9 cellular contexts compared by ENCODE assay signal in the genomic region with DNA sequence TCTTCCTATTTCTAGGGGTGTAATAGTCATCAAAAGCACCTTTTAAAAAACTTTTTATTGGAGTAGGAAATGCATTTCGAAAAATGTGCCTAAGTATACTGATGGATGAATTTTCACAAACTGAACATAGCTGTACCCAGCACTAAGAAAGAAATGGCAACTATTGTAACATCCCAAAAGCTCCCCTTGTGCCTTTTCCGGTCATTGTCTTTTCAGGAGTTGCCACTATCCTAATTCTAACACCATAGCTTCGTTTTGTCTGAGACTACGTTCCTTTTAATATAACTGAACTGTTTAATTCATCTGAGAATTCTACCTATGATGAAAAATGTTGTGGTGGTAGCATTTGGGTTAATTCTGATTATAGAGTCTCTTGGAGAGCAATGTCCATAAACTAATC. TPM values are rescaled to one million over a fixed set of nuclear protein-coding genes. Genes with fewer than 3 reads are reported as not detected.
DNase-seq lines count a peak whose midpoint lies in the region; ATAC-seq and TF ChIP-seq lines count a peak whose summit lies in the region.
"Had no signal": no experiment of that assay in that cellular context is flagged by ENCODE, and none has a peak within 500 bp of the region (broad histone marks: within the 10 kb centered on the region; RNA-seq: fewer than 3 reads in every experiment).

No MANE protein-coding gene starts in this region.

- H3K27ac ChIP-seq in SK-N-MC: no peak overlapping the region

- peaks cover 6 to 12% of the 10 kb centered on the region in 2 donors for H3K36me3 Mint-ChIP-seq in activated T-cell treated with anti-CD3 and anti-CD28 coated beads, Interleukin-2, amount 50 U/mL, for 72 hours (ENCODE audit: insufficient read depth in 2 of 2)
- peaks cover 64% of the 10 kb centered on the region for H3K36me3 Mint-ChIP-seq in stimulated activated effector memory CD8-positive, alpha-beta T cell treated with anti-CD3 and anti-CD28 coated beads, Interleukin-12 subunit alpha, Interleukin-12 subunit beta, amount 100 ng/mL, for 72 hours

- H3K4me3 Mint-ChIP-seq in activated T-cell treated with anti-CD3 and anti-CD28 coated beads, Interleukin-2, amount 50 U/mL, for 72 hours: peak overlapping the region; percentile 78 to 100
- peak overlapping the region; percentile 96 for H3K4me3 Mint-ChIP-seq in stimulated activated effector memory CD8-positive, alpha-beta T cell treated with anti-CD3 and anti-CD28 coated beads, Interleukin-12 subunit alpha, Interleukin-12 subunit beta, amount 100 ng/mL, for 72 hours

- H3K9ac ChIP-seq in SK-N-MC (ENCODE audit: insufficient read length): peak overlapping the region; percentile 94

- ATAC-seq in activated T-cell treated with anti-CD3 and anti-CD28 coated beads, Interleukin-2, amount 50 U/mL, for 72 hours (replicated peaks in 1 of 2): no peak
- no peak for ATAC-seq in stimulated activated effector memory CD8-positive, alpha-beta T cell treated with anti-CD3 and anti-CD28 coated beads, Interleukin-12 subunit alpha, Interleukin-12 subunit beta, amount 100 ng/mL, for 72 hours
- no peak for ATAC-seq in sciatic nerve

- intact Hi-C loops in sciatic nerve (cut with DNase I): no loop called here

- DNase-seq in activated T-cell treated with anti-CD3 and anti-CD28 coated beads, Interleukin-2, amount 50 U/mL, for 72 hours: no peak
- no peak for DNase-seq in activated T-cell treated with anti-CD3 and anti-CD28 coated beads, Interleukin-2, amount 50 U/mL, for 48 hours
- DNase-seq in SK-N-MC (ENCODE audit: low read depth, low spot score) (no peak), fibroblast of pulmonary artery (ENCODE audit: low read depth) (no peak), sciatic nerve (ENCODE audit: low spot score) (no peak), MV-4-11 (lab: John Stamatoyannopoulos, UW) (no peak)
- DNase-seq in stimulated activated effector memory CD8-positive, alpha-beta T cell treated with anti-CD3 and anti-CD28 coated beads, Interleukin-12 subunit alpha, Interleukin-12 subunit beta, amount 100 ng/mL, for 72 hours (ENCODE audit: low spot score in 2 of 2): no peak
- DNase-seq in central memory CD4-positive, alpha-beta T cell: no peak
- DNase-seq: SW 1271 had no signal

- H3K27ac Mint-ChIP-seq in activated T-cell treated with anti-CD3 and anti-CD28 coated beads, Interleukin-2, amount 50 U/mL, for 72 hours: peak overlapping the region; percentile 27
- no peak overlapping the region for H3K27ac Mint-ChIP-seq in stimulated activated effector memory CD8-positive, alpha-beta T cell treated with anti-CD3 and anti-CD28 coated beads, Interleukin-12 subunit alpha, Interleukin-12 subunit beta, amount 100 ng/mL, for 72 hours

- TF ChIP-seq CTCF in fibroblast of pulmonary artery (IDR thresholded peaks at IDR 0.05; ENCODE audit: low read length, missing control alignments): no peak

- peak overlapping the region; percentile 96 for H3K4me3 ChIP-seq in SK-N-MC
- H3K4me3 ChIP-seq in fibroblast of pulmonary artery (replicated peaks; ENCODE audit: low read depth, low read length): peak overlapping the region; percentile 80

- peaks cover 37% of the 10 kb centered on the region for H3K4me1 Mint-ChIP-seq in activated T-cell treated with anti-CD3 and anti-CD28 coated beads, Interleukin-2, amount 50 U/mL, for 72 hours (ENCODE audit: low read depth)
- peaks cover 27% of the 10 kb centered on the region for H3K4me1 Mint-ChIP-seq in stimulated activated effector memory CD8-positive, alpha-beta T cell treated with anti-CD3 and anti-CD28 coated beads, Interleukin-12 subunit alpha, Interleukin-12 subunit beta, amount 100 ng/mL, for 72 hours

- H3K9me3 ChIP-seq in SK-N-MC (ENCODE audit: low read depth, low read length): no peaks in the 10 kb centered on the region; the same call in 1 of the 2 replicates

- no peaks in the 10 kb centered on the region for H3K27me3 Mint-ChIP-seq in activated T-cell treated with anti-CD3 and anti-CD28 coated beads, Interleukin-2, amount 50 U/mL, for 72 hours (ENCODE audit: low read depth)

- peaks cover 14% of the 10 kb centered on the region for H3K36me3 ChIP-seq in SK-N-MC (ENCODE audit: insufficient read depth, low read length)

- H3K9me3 Mint-ChIP-seq in activated T-cell treated with anti-CD3 and anti-CD28 coated beads, Interleukin-2, amount 50 U/mL, for 72 hours: no peaks in the 10 kb centered on the region
- no peaks in the 10 kb centered on the region for H3K9me3 Mint-ChIP-seq in stimulated activated effector memory CD8-positive, alpha-beta T cell treated with anti-CD3 and anti-CD28 coated beads, Interleukin-12 subunit alpha, Interleukin-12 subunit beta, amount 100 ng/mL, for 72 hours

RNA-seq across cellular contexts. Expression of gene TIMMDC1, which starts 1.9 kb away (rescaled TPM):
- total RNA-seq in activated T-cell treated with anti-CD3 and anti-CD28 coated beads, Interleukin-2, amount 50 U/mL, for 72 hours: 10 to 100 TPM; 89.6 to 89.9 TPM
- total RNA-seq in sciatic nerve: 92.7 TPM

RNA-seq across cellular contexts. Expression of gene POGLUT1, which starts 31.5 kb away (rescaled TPM):
- total RNA-seq in activated T-cell treated with anti-CD3 and anti-CD28 coated beads, Interleukin-2, amount 50 U/mL, for 72 hours: 10 to 100 TPM; 35.4 to 48.4 TPM
- 19.0 TPM for total RNA-seq in sciatic nerve

RNA-seq across cellular contexts. Expression of gene TMEM39A, which starts 36.9 kb away (rescaled TPM):
- total RNA-seq in activated T-cell treated with anti-CD3 and anti-CD28 coated beads, Interleukin-2, amount 50 U/mL, for 72 hours: 10 to 100 TPM; 47.7 to 67.4 TPM
- 48.2 TPM for total RNA-seq in sciatic nerve

RNA-seq across cellular contexts. Expression of gene CD80, which starts 59.1 kb away (rescaled TPM):
- 10 to 100 TPM in 1 of 2 donors, 1 to 10 TPM in 1; 8.3 to 11.9 TPM for total RNA-seq in activated T-cell treated with anti-CD3 and anti-CD28 coated beads, Interleukin-2, amount 50 U/mL, for 72 hours
- 1.6 TPM for total RNA-seq in sciatic nerve
